1 cellular context compared by ENCODE assay signal in genomic region chr7:36045830-36046341, GRCh38.
TF ChIP-seq lines count a peak whose summit lies in the region.

No MANE protein-coding gene starts in this region.

TF ChIP-seq in IMR-90, 13 proteins besides CTCF, POLR2A, EP300 and RAD21 (continued from another document):
- TF ChIP-seq SMC3 (IDR thresholded peaks at IDR 0.05; ENCODE audit: low read depth, low read length) (no peak), BHLHE40 (IDR thresholded peaks at IDR 0.05; ENCODE audit: low read depth, low read length) (no peak), MAFK (IDR thresholded peaks at IDR 0.05; ENCODE audit: low read depth, low read length) (no peak), FOS (IDR thresholded peaks at IDR 0.05; ENCODE audit: low read depth, low read length) (no peak)
- TF ChIP-seq, protein P1, sequence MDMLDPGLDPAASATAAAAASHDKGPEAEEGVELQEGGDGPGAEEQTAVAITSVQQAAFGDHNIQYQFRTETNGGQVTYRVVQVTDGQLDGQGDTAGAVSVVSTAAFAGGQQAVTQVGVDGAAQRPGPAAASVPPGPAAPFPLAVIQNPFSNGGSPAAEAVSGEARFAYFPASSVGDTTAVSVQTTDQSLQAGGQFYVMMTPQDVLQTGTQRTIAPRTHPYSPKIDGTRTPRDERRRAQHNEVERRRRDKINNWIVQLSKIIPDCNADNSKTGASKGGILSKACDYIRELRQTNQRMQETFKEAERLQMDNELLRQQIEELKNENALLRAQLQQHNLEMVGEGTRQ (IDR thresholded peaks at IDR 0.05; ENCODE audit: low read depth, low read length), result no peak
TF ChIP-seq in IMR-90: peak in this region for 0.
